In the genomic region with DNA sequence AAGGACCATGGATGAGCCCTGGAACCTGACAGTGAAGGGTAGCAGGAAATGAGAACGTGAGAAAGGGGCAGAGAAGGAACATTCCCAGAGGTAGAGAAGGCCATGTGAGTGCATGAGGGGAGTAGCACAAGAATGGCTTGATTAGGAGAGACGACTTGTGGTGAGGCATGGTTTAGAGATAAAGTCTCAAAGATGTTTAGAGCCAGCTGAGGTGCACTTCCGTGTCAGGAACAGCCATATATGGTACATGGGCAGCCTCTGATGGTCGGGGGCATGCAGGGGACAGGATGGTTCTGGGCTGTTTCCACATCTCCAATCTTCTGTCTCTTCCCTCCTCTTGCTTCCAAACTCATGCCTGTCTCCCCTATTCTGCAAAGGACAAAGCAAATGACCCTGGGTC, we compare ENCODE assay signal across 15 cellular contexts. TPM values are rescaled to one million over a fixed set of nuclear protein-coding genes. Genes with fewer than 3 reads are reported as not detected.
"Had no signal": no experiment of that assay in that cellular context is flagged by ENCODE, and none has a peak within 500 bp of the region (broad histone marks: within the 10 kb centered on the region; RNA-seq: fewer than 3 reads in every experiment).

No MANE protein-coding gene starts in this region.

- ATAC-seq: activated CD4-positive, alpha-beta T cell treated with anti-CD3 and anti-CD28 coated beads for 36 hours; activated naive CD8-positive, alpha-beta T cell treated with anti-CD3 and anti-CD28 coated beads, Interleukin-2, amount 50 U/mL, for 24 hours; mucosa of descending colon; naive thymus-derived CD8-positive, alpha-beta T cell; stimulated activated effector memory CD8-positive, alpha-beta T cell treated with anti-CD3 and anti-CD28 coated beads, Interleukin-12 subunit alpha, Interleukin-12 subunit beta, amount 100 ng/mL, for 72 hours had no signal

- H3K4me3 ChIP-seq: mucosa of descending colon, right atrium auricular region, tibial nerve had no signal

- H3K27ac ChIP-seq: right atrium auricular region, tibial nerve, VCaP had no signal

- DNase-seq: activated CD4-positive, alpha-beta T cell treated with anti-CD3 and anti-CD28 coated beads for 36 hours; activated naive CD4-positive, alpha-beta T cell treated with Interleukin-2 at 50 U/mL for 16 hours; activated naive CD8-positive, alpha-beta T cell treated with anti-CD3 and anti-CD28 coated beads, Interleukin-2, amount 50 U/mL, for 24 hours; caudate nucleus; erythroblast; mucosa of descending colon; naive thymus-derived CD8-positive, alpha-beta T cell; posterior cingulate gyrus; small intestine had no signal

- H3K27me3 ChIP-seq: right atrium auricular region, tibial nerve had no signal

- H3K36me3 Mint-ChIP-seq: naive thymus-derived CD8-positive, alpha-beta T cell; stimulated activated effector memory CD8-positive, alpha-beta T cell treated with anti-CD3 and anti-CD28 coated beads, Interleukin-12 subunit alpha, Interleukin-12 subunit beta, amount 100 ng/mL, for 72 hours had no signal

- H3K4me3 Mint-ChIP-seq: activated CD4-positive, alpha-beta T cell treated with anti-CD3 and anti-CD28 coated beads for 36 hours; activated naive CD8-positive, alpha-beta T cell treated with anti-CD3 and anti-CD28 coated beads, Interleukin-2, amount 50 U/mL, for 24 hours; activated T-helper 1 cell treated with anti-CD3 and anti-CD28 coated beads, Interleukin-12 subunit alpha, Interleukin-12 subunit beta, Interleukin-2, Interleukin-4 antibody, amounts not matched to agents 30 ng/mL and 10 ng/mL and 1 ng/mL, durations not matched to agents 14 hours and 24 hours and 36 hours; naive thymus-derived CD8-positive, alpha-beta T cell; stimulated activated effector memory CD8-positive, alpha-beta T cell treated with anti-CD3 and anti-CD28 coated beads, Interleukin-12 subunit alpha, Interleukin-12 subunit beta, amount 100 ng/mL, for 72 hours had no signal

- H3K9me3 ChIP-seq: mucosa of descending colon, right atrium auricular region, tibial nerve had no signal

- H3K36me3 ChIP-seq: right atrium auricular region, tibial nerve had no signal

- H3K9me3 Mint-ChIP-seq: activated naive CD8-positive, alpha-beta T cell treated with anti-CD3 and anti-CD28 coated beads, Interleukin-2, amount 50 U/mL, for 24 hours; activated T-helper 1 cell treated with anti-CD3 and anti-CD28 coated beads, Interleukin-12 subunit alpha, Interleukin-12 subunit beta, Interleukin-2, Interleukin-4 antibody, amounts not matched to agents 30 ng/mL and 10 ng/mL and 1 ng/mL, durations not matched to agents 14 hours and 24 hours and 36 hours had no signal

- H3K27ac Mint-ChIP-seq: activated CD4-positive, alpha-beta T cell treated with anti-CD3 and anti-CD28 coated beads for 36 hours; activated naive CD8-positive, alpha-beta T cell treated with anti-CD3 and anti-CD28 coated beads, Interleukin-2, amount 50 U/mL, for 24 hours; activated T-helper 1 cell treated with anti-CD3 and anti-CD28 coated beads, Interleukin-12 subunit alpha, Interleukin-12 subunit beta, Interleukin-2, Interleukin-4 antibody, amounts not matched to agents 30 ng/mL and 10 ng/mL and 1 ng/mL, durations not matched to agents 14 hours and 24 hours and 36 hours; naive thymus-derived CD8-positive, alpha-beta T cell; stimulated activated effector memory CD8-positive, alpha-beta T cell treated with anti-CD3 and anti-CD28 coated beads, Interleukin-12 subunit alpha, Interleukin-12 subunit beta, amount 100 ng/mL, for 72 hours had no signal

- H3K4me1 Mint-ChIP-seq: activated CD4-positive, alpha-beta T cell treated with anti-CD3 and anti-CD28 coated beads for 36 hours; activated naive CD8-positive, alpha-beta T cell treated with anti-CD3 and anti-CD28 coated beads, Interleukin-2, amount 50 U/mL, for 24 hours; naive thymus-derived CD8-positive, alpha-beta T cell; stimulated activated effector memory CD8-positive, alpha-beta T cell treated with anti-CD3 and anti-CD28 coated beads, Interleukin-12 subunit alpha, Interleukin-12 subunit beta, amount 100 ng/mL, for 72 hours had no signal

- H3K27me3 Mint-ChIP-seq: activated naive CD8-positive, alpha-beta T cell treated with anti-CD3 and anti-CD28 coated beads, Interleukin-2, amount 50 U/mL, for 24 hours had no signal

RNA-seq across cellular contexts. Expression of gene EFEMP1, which starts 28.8 kb away (rescaled TPM):
- total RNA-seq: activated CD4-positive, alpha-beta T cell treated with anti-CD3 and anti-CD28 coated beads for 36 hours; activated T-helper 1 cell treated with anti-CD3 and anti-CD28 coated beads, Interleukin-12 subunit alpha, Interleukin-12 subunit beta, Interleukin-2, Interleukin-4 antibody, amounts not matched to agents 30 ng/mL and 10 ng/mL and 1 ng/mL, durations not matched to agents 14 hours and 24 hours and 36 hours; naive thymus-derived CD8-positive, alpha-beta T cell; T-helper 2 cell treated with Interferon-gamma antibody and Interleukin-4, amounts not matched to agents 100 ng/mL and 5 ng/mL, for 36 hours had no signal
